Comparison of ENCODE assay signal across 1 cellular context in genomic region chr11:40877256-40877655, GRCh38.
TF ChIP-seq lines count a peak whose summit lies in the region.

No MANE protein-coding gene starts in this region.

TF ChIP-seq in HepG2, 621 proteins besides CTCF, POLR2A, EP300 and RAD21 (continued from another document):
- TF ChIP-seq ETS1 (CRISPR knock-in tag; IDR thresholded peaks at IDR 0.05) (no peak), TEAD3 (CRISPR knock-in tag; optimal IDR thresholded peaks at IDR 0.05; ENCODE audit: borderline replicate concordance) (no peak), PHF5A (CRISPR knock-in tag; IDR thresholded peaks at IDR 0.05; ENCODE audit: low read depth, unreplicated experiment) (no peak), ZNF292 (CRISPR knock-in tag; IDR thresholded peaks at IDR 0.05; ENCODE audit: borderline replicate concordance, low read depth) (no peak), NFYB (CRISPR knock-in tag; IDR thresholded peaks at IDR 0.05) (no peak), MED1 (CRISPR knock-in tag; IDR thresholded peaks at IDR 0.05) (no peak), ZNF713 (CRISPR knock-in tag; IDR thresholded peaks at IDR 0.05) (no peak), TCF7L2 (IDR thresholded peaks at IDR 0.05; ENCODE audit: low read depth, low read length) (no peak), GMEB1 (CRISPR knock-in tag; IDR thresholded peaks at IDR 0.05; ENCODE audit: borderline replicate concordance) (no peak), ZNF10 (CRISPR knock-in tag; IDR thresholded peaks at IDR 0.05; ENCODE audit: borderline replicate concordance, low read depth) (no peak), ZXDC (CRISPR knock-in tag; IDR thresholded peaks at IDR 0.05) (no peak), ZNF598 (CRISPR knock-in tag; IDR thresholded peaks at IDR 0.05; ENCODE audit: borderline replicate concordance) (no peak), ZNF256 (CRISPR knock-in tag; conservative IDR thresholded peaks at IDR 0.05) (no peak), ZNF232 (CRISPR knock-in tag; IDR thresholded peaks at IDR 0.05; ENCODE audit: borderline replicate concordance) (no peak), ZNF12 (CRISPR knock-in tag; IDR thresholded peaks at IDR 0.05) (no peak), ZNF407 (CRISPR knock-in tag; IDR thresholded peaks at IDR 0.05; ENCODE audit: not compliant biosample characterization) (no peak)
